Comparison of ENCODE assay signal across 29 cellular contexts in the genomic region with DNA sequence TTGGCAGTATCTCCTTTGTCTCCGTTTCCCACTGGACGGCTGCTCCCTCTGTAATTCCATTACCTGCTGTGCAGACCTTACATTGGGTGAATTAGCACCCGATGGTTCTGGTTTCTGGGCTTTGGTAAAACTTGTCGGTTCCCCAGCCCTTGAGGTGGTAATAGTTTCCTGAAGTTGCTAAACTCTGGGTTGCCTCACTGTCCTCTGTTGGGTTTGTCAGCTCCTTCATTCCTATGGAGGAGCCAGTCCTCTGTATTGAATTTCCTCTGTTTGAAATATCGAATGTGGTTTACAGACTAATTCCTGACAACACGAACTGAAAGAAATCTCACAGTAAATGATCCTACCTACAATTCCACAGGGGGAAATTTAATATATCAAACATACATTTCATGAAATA.
"Had no signal": no experiment of that assay in that cellular context is flagged by ENCODE, and none has a peak within 500 bp of the region (broad histone marks: within the 10 kb centered on the region; RNA-seq: fewer than 3 reads in every experiment).

No MANE protein-coding gene starts in this region.

- H3K4me1 ChIP-seq: stomach, suprapubic skin, testis, thyroid gland, tibial artery, tibial nerve, transverse colon, upper lobe of left lung, upper lobe of right lung, uterus, vagina had no signal

- H3K36me3 Mint-ChIP-seq: stimulated activated effector memory CD8-positive, alpha-beta T cell treated with anti-CD3 and anti-CD28 coated beads, Interleukin-12 subunit alpha, Interleukin-12 subunit beta, amount 100 ng/mL, for 72 hours; stimulated activated memory B cell treated with anti-CD40 and anti-IgM and Interleukin-4, amounts not matched to agents 10 μg/mL and 1 μg/mL and 100 μg/mL, for 72 hours; stimulated activated naive B cell treated with anti-CD40 and anti-IgM and Interleukin-4, amounts not matched to agents 10 μg/mL and 1 μg/mL and 100 μg/mL, for 72 hours; type B pancreatic cell had no signal

- DNase-seq: stimulated activated CD4-positive, alpha-beta T cell treated with anti-CD3 and anti-CD28 coated beads, Interleukin-2, amount 100 ng/mL, for 48 hours; stimulated activated CD4-positive, alpha-beta T cell treated with anti-CD3 and anti-CD28 coated beads, Interleukin-4, amount 100 ng/mL, for 1 hour; stimulated activated CD4-positive, alpha-beta T cell treated with anti-CD3 and anti-CD28 coated beads, Interleukin-4, amount 100 ng/mL, for 24 hours; stimulated activated CD4-positive, alpha-beta T cell treated with anti-CD3 and anti-CD28 coated beads, Interleukin-4, amount 100 ng/mL, for 4 hours; stimulated activated CD8-positive, alpha-beta memory T cell treated with anti-CD3 and anti-CD28 coated beads, Interleukin-4, amount 100 ng/mL, for 48 hours; stimulated activated naive B cell treated with anti-CD40 and anti-IgM and Interleukin-4, amounts not matched to agents 10 μg/mL and 1 μg/mL and 100 μg/mL, for 72 hours; stimulated activated naive CD4-positive, alpha-beta T cell; stimulated activated naive CD4-positive, alpha-beta T cell treated with Interleukin-2 at 50 U/mL for 16 hours; stimulated activated naive CD8-positive, alpha-beta T cell treated with anti-CD3 and anti-CD28 coated beads, Interleukin-15, amount 100 ng/mL, for 72 hours; stimulated activated naive CD8-positive, alpha-beta T cell treated with anti-CD3 and anti-CD28 coated beads, Interleukin-15, Interleukin-2, amounts not matched to agents 100 U/mL and 50 U/mL, for 24 hours; stomach; substantia nigra; testis; thyroid gland; tibial artery; transverse colon; trophoblast cell; upper lobe of left lung; upper lobe of right lung; uterus had no signal

- H3K36me3 ChIP-seq: stomach, suprapubic skin, thoracic aorta, thyroid gland, tibial artery, tibial nerve, transverse colon, upper lobe of left lung, upper lobe of right lung, uterus, vagina had no signal

- H3K4me3 Mint-ChIP-seq: stimulated activated effector memory CD8-positive, alpha-beta T cell treated with anti-CD3 and anti-CD28 coated beads, Interleukin-12 subunit alpha, Interleukin-12 subunit beta, amount 100 ng/mL, for 72 hours; stimulated activated memory B cell treated with anti-CD40 and anti-IgM and Interleukin-4, amounts not matched to agents 10 μg/mL and 1 μg/mL and 100 μg/mL, for 72 hours; stimulated activated naive B cell treated with anti-CD40 and anti-IgM and Interleukin-4, amounts not matched to agents 10 μg/mL and 1 μg/mL and 100 μg/mL, for 72 hours; stimulated activated naive CD8-positive, alpha-beta T cell treated with anti-CD3 and anti-CD28 coated beads, Interleukin-15, amount 100 ng/mL, for 72 hours; stimulated activated naive CD8-positive, alpha-beta T cell treated with anti-CD3 and anti-CD28 coated beads, Interleukin-15, Interleukin-2, amounts not matched to agents 100 ng/mL and 50 ng/mL, for 24 hours; type B pancreatic cell had no signal

- H3K27ac ChIP-seq: stomach, suprapubic skin, testis, thoracic aorta, thyroid gland, tibial artery, tibial nerve, transverse colon, upper lobe of left lung, upper lobe of right lung, uterus, vagina had no signal

- H3K9me3 ChIP-seq: stomach, suprapubic skin, testis, thoracic aorta, thyroid gland, tibial artery, tibial nerve, transverse colon, upper lobe of left lung, upper lobe of right lung, uterus, vagina had no signal

- H3K27me3 Mint-ChIP-seq: stimulated activated memory B cell treated with anti-CD40 and anti-IgM and Interleukin-4, amounts not matched to agents 10 μg/mL and 1 μg/mL and 100 μg/mL, for 72 hours; stimulated activated naive CD8-positive, alpha-beta T cell treated with anti-CD3 and anti-CD28 coated beads, Interleukin-15, amount 100 ng/mL, for 72 hours; stimulated activated naive CD8-positive, alpha-beta T cell treated with anti-CD3 and anti-CD28 coated beads, Interleukin-15, Interleukin-2, amounts not matched to agents 100 ng/mL and 50 ng/mL, for 24 hours; type B pancreatic cell had no signal

- H3K4me1 Mint-ChIP-seq: stimulated activated effector memory CD8-positive, alpha-beta T cell treated with anti-CD3 and anti-CD28 coated beads, Interleukin-12 subunit alpha, Interleukin-12 subunit beta, amount 100 ng/mL, for 72 hours; stimulated activated memory B cell treated with anti-CD40 and anti-IgM and Interleukin-4, amounts not matched to agents 10 μg/mL and 1 μg/mL and 100 μg/mL, for 72 hours; stimulated activated naive B cell treated with anti-CD40 and anti-IgM and Interleukin-4, amounts not matched to agents 10 μg/mL and 1 μg/mL and 100 μg/mL, for 72 hours; stimulated activated naive CD8-positive, alpha-beta T cell treated with anti-CD3 and anti-CD28 coated beads, Interleukin-15, amount 100 ng/mL, for 72 hours had no signal

- H3K27me3 ChIP-seq: stomach, suprapubic skin, testis, thyroid gland, tibial artery, transverse colon, upper lobe of left lung, upper lobe of right lung, uterus, vagina had no signal

- H3K27ac Mint-ChIP-seq: stimulated activated effector memory CD8-positive, alpha-beta T cell treated with anti-CD3 and anti-CD28 coated beads, Interleukin-12 subunit alpha, Interleukin-12 subunit beta, amount 100 ng/mL, for 72 hours; stimulated activated memory B cell treated with anti-CD40 and anti-IgM and Interleukin-4, amounts not matched to agents 10 μg/mL and 1 μg/mL and 100 μg/mL, for 72 hours; stimulated activated naive B cell treated with anti-CD40 and anti-IgM and Interleukin-4, amounts not matched to agents 10 μg/mL and 1 μg/mL and 100 μg/mL, for 72 hours; stimulated activated naive CD8-positive, alpha-beta T cell treated with anti-CD3 and anti-CD28 coated beads, Interleukin-15, amount 100 ng/mL, for 72 hours; stimulated activated naive CD8-positive, alpha-beta T cell treated with anti-CD3 and anti-CD28 coated beads, Interleukin-15, Interleukin-2, amounts not matched to agents 100 ng/mL and 50 ng/mL, for 24 hours; type B pancreatic cell had no signal

- FAIRE-seq: urothelium cell line had no signal

- ATAC-seq: stimulated activated effector memory CD8-positive, alpha-beta T cell treated with anti-CD3 and anti-CD28 coated beads, Interleukin-12 subunit alpha, Interleukin-12 subunit beta, amount 100 ng/mL, for 72 hours; stimulated activated memory B cell treated with anti-CD40 and anti-IgM and Interleukin-4, amounts not matched to agents 10 μg/mL and 1 μg/mL and 100 μg/mL, for 72 hours; stimulated activated naive B cell treated with anti-CD40 and anti-IgM and Interleukin-4, amounts not matched to agents 10 μg/mL and 1 μg/mL and 100 μg/mL, for 72 hours; stimulated activated naive CD8-positive, alpha-beta T cell treated with anti-CD3 and anti-CD28 coated beads, Interleukin-15, amount 100 ng/mL, for 72 hours; stimulated activated naive CD8-positive, alpha-beta T cell treated with anti-CD3 and anti-CD28 coated beads, Interleukin-15, Interleukin-2, amounts not matched to agents 100 U/mL and 50 U/mL, for 24 hours; upper lobe of right lung had no signal

- H3K4me3 ChIP-seq: stomach, suprapubic skin, testis, thoracic aorta, thyroid gland, tibial artery, tibial nerve, transverse colon, upper lobe of left lung, upper lobe of right lung, uterus, vagina had no signal

- H3K9me3 Mint-ChIP-seq: stimulated activated memory B cell treated with anti-CD40 and anti-IgM and Interleukin-4, amounts not matched to agents 10 μg/mL and 1 μg/mL and 100 μg/mL, for 72 hours; stimulated activated naive B cell treated with anti-CD40 and anti-IgM and Interleukin-4, amounts not matched to agents 10 μg/mL and 1 μg/mL and 100 μg/mL, for 72 hours; stimulated activated naive CD8-positive, alpha-beta T cell treated with anti-CD3 and anti-CD28 coated beads, Interleukin-15, amount 100 ng/mL, for 72 hours; stimulated activated naive CD8-positive, alpha-beta T cell treated with anti-CD3 and anti-CD28 coated beads, Interleukin-15, Interleukin-2, amounts not matched to agents 100 ng/mL and 50 ng/mL, for 24 hours; type B pancreatic cell had no signal
